Comparison of ENCODE assay signal across 8 cellular contexts in the genomic region with DNA sequence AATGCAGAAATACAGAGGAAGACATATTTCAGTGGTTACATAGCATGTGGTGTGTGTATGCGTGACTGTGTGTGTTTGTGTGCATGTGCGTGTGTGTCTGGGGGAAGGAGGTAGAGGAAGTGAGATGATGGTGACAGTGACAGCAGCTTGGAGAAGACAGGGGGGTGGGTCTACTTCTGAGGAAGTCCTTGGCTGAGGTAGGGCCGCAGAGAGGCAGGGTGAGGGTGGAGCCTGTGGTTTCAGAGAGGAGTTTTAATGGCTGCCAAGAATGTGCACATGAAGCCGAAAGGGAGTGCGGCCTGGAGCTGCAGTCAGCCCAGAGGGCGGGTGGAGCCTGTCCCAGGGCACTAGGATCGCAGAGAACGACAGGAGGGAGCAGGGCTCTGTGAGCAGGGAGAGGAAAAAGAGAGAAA. TPM values are rescaled to one million over a fixed set of nuclear protein-coding genes. Genes with fewer than 3 reads are reported as not detected.
DNase-seq lines count a peak whose midpoint lies in the region; ATAC-seq and TF ChIP-seq lines count a peak whose summit lies in the region.

No MANE protein-coding gene starts in this region.

- WGBS in H9 (ENCODE audit: extremely low coverage, insufficient read length, low lambda C conversion rate), result no CpG with 5 or more reads among the region's 8 CpGs

- H3K9ac ChIP-seq in H9 (ENCODE audit: extremely low read depth, insufficient read length, low read length) (no peak overlapping the region), MM.1S (ENCODE audit: low read length) (peak overlapping the region; percentile 32; the same call in 1 of the 2 replicates)

- no peaks in the 10 kb centered on the region for H3K27me3 ChIP-seq in H9 (ENCODE audit: insufficient read depth, low read length)
- H3K27me3 ChIP-seq in MM.1S (replicated peaks; ENCODE audit: insufficient read depth, low read length), result no peaks in the 10 kb centered on the region

- H4K5ac ChIP-seq in H9 (ENCODE audit: insufficient read length, low read depth, low read length), result no peak overlapping the region

- H3K4me1 Mint-ChIP-seq in H9, result peaks cover 30 to 33% of the 10 kb centered on the region in 2 experiments
- peaks cover 19 to 46% of the 10 kb centered on the region in 2 donors for H3K4me1 Mint-ChIP-seq in stimulated activated naive B cell treated with anti-CD40 and anti-IgM and Interleukin-4, amounts not matched to agents 10 μg/mL and 1 μg/mL and 100 μg/mL, for 72 hours

- H3K27me3 Mint-ChIP-seq in H9 (ENCODE audit: low read depth), result peaks cover 9% of the 10 kb centered on the region
- no peaks in the 10 kb centered on the region for H3K27me3 Mint-ChIP-seq in stimulated activated naive B cell treated with anti-CD40 and anti-IgM and Interleukin-4, amounts not matched to agents 10 μg/mL and 1 μg/mL and 100 μg/mL, for 72 hours

- H3K79me2 ChIP-seq in H9 (ENCODE audit: insufficient read depth, low read length), result no peaks in the 10 kb centered on the region
- H3K79me2 ChIP-seq in MM.1S (ENCODE audit: low read length), result no peaks in the 10 kb centered on the region

- H3K23ac ChIP-seq in H9 (ENCODE audit: insufficient read length, low read depth, low read length), result no peak overlapping the region

- DNase-seq in GM10266 (ENCODE audit: extremely low spot score), result peak; percentile 91
- peak; percentile 67 for DNase-seq in H9
- DNase-seq in MM.1S, result peak; percentile 82
- DNase-seq in choroid plexus epithelial cell (ENCODE audit: low read depth), result peak; percentile 79
- peak; percentile 68 for DNase-seq in mucosa of gallbladder (ENCODE audit: low spot score)
- DNase-seq in stimulated activated naive B cell treated with anti-CD40 and anti-IgM and Interleukin-4, amounts not matched to agents 10 μg/mL and 1 μg/mL and 100 μg/mL, for 72 hours, result peak; percentile 87
- DNase-seq in SW 1271 (lab: John Stamatoyannopoulos, UW), result no peak

- peak overlapping the region in 2 of 3 experiments; percentile 18 to 69; a peak in 2 of 7 replicates for H3K27ac Mint-ChIP-seq in H9
- H3K27ac Mint-ChIP-seq in stimulated activated naive B cell treated with anti-CD40 and anti-IgM and Interleukin-4, amounts not matched to agents 10 μg/mL and 1 μg/mL and 100 μg/mL, for 72 hours, result peak overlapping the region; percentile 98

- H3K4me2 ChIP-seq in H9 (ENCODE audit: insufficient read depth, insufficient read length, low read length) (no peak overlapping the region), MM.1S (ENCODE audit: low read depth, low read length) (peak overlapping the region; percentile 58)

- no peak overlapping the region for H3K4ac ChIP-seq in H9 (ENCODE audit: low read depth, low read length)

- no peaks in the 10 kb centered on the region for H3K79me1 ChIP-seq in H9 (ENCODE audit: insufficient read depth, low read depth, low read length, poor library complexity, severe bottlenecking)

- no peak overlapping the region for H2BK15ac ChIP-seq in H9 (ENCODE audit: low read depth, low read length)

- no peak overlapping the region for H3K18ac ChIP-seq in H9 (ENCODE audit: insufficient read length, low read depth, low read length)

- peak overlapping the region; percentile 32; the same call in 1 of the 2 replicates for H3K14ac ChIP-seq in H9 (ENCODE audit: insufficient read depth, low read length)

- TF ChIP-seq CTCF in GM10266 (IDR thresholded peaks at IDR 0.05; ENCODE audit: control insufficient read depth, insufficient read depth, low read depth, missing control alignments) (no peak), H9 (conservative IDR thresholded peaks at IDR 0.05) (no peak), MM.1S (IDR thresholded peaks at IDR 0.05; ENCODE audit: low read length) (no peak), choroid plexus epithelial cell (conservative IDR thresholded peaks at IDR 0.05; ENCODE audit: low read depth, low read length) (no peak)

- H2BK120ac ChIP-seq in H9 (ENCODE audit: low read depth, low read length, poor library complexity, severe bottlenecking), result no peak overlapping the region

- H2BK12ac ChIP-seq in H9 (ENCODE audit: insufficient read length, low read depth, low read length), result no peak overlapping the region

- peaks cover 5% of the 10 kb centered on the region; the same call in 1 of the 2 replicates for H3K4me1 ChIP-seq in H9 (ENCODE audit: insufficient read depth, low read length)
- H3K4me1 ChIP-seq in MM.1S (ENCODE audit: low read length), result peaks cover 12% of the 10 kb centered on the region

- H3K36me3 ChIP-seq in MM.1S (replicated peaks; ENCODE audit: insufficient read depth, low read length), result no peaks in the 10 kb centered on the region

- no peak overlapping the region for H4K91ac ChIP-seq in H9 (ENCODE audit: insufficient read length, low read depth, low read length)

- H3K36me3 Mint-ChIP-seq in H9 (ENCODE audit: insufficient read depth in 1 of 3, low read depth in 3 of 3), result no peaks in the 10 kb centered on the region
- H3K36me3 Mint-ChIP-seq in stimulated activated naive B cell treated with anti-CD40 and anti-IgM and Interleukin-4, amounts not matched to agents 10 μg/mL and 1 μg/mL and 100 μg/mL, for 72 hours, result peaks cover 0 to 3% of the 10 kb centered on the region in 2 donors

- H3K4me3 ChIP-seq in MM.1S (ENCODE audit: low read length) (peak overlapping the region; percentile 27; the same call in 1 of the 2 replicates), choroid plexus epithelial cell (ENCODE audit: low read depth, low read length) (no peak overlapping the region)

- H2BK20ac ChIP-seq in H9 (ENCODE audit: low read depth, low read length, poor library complexity, severe bottlenecking), result no peak overlapping the region

- H2AFZ ChIP-seq in H9 (ENCODE audit: low read length) (no peak overlapping the region), MM.1S (ENCODE audit: low read length) (peak overlapping the region; percentile 79)

- H3K4me3 Mint-ChIP-seq in H9, result peak overlapping the region in 1 of 2 experiments; percentile 50; a peak in 1 of 5 replicates
- peak overlapping the region; percentile 86 for H3K4me3 Mint-ChIP-seq in stimulated activated naive B cell treated with anti-CD40 and anti-IgM and Interleukin-4, amounts not matched to agents 10 μg/mL and 1 μg/mL and 100 μg/mL, for 72 hours

- H3F3A ChIP-seq in MM.1S (ENCODE audit: insufficient read depth, low read length), result no peaks in the 10 kb centered on the region

- no peak overlapping the region for H2AK5ac ChIP-seq in H9 (ENCODE audit: insufficient read length, low read length)

- H4K20me1 ChIP-seq in H9 (ENCODE audit: control insufficient read depth, insufficient read depth, insufficient read length) (no peaks in the 10 kb centered on the region), MM.1S (ENCODE audit: insufficient read depth, low read length) (no peaks in the 10 kb centered on the region)

- no peak overlapping the region for H2BK5ac ChIP-seq in H9 (ENCODE audit: insufficient read length, low read length)

- peak; percentile 99 to 100 for ATAC-seq in activated CD4-positive, CD25-positive, alpha-beta regulatory T cell treated with anti-CD3 and anti-CD28 coated beads, Interleukin-2, amount 50 U/mL, for 24 hours
- ATAC-seq in stimulated activated naive B cell treated with anti-CD40 and anti-IgM and Interleukin-4, amounts not matched to agents 10 μg/mL and 1 μg/mL and 100 μg/mL, for 72 hours (replicated peaks), result peak; percentile 99 to 100

- H3K56ac ChIP-seq in H9 (ENCODE audit: insufficient read length, low read depth, low read length), result no peak overlapping the region

- peaks cover 2 to 3% of the 10 kb centered on the region in 2 experiments; a peak in 2 of 5 replicates for H3K9me3 Mint-ChIP-seq in H9
- no peaks in the 10 kb centered on the region for H3K9me3 Mint-ChIP-seq in stimulated activated naive B cell treated with anti-CD40 and anti-IgM and Interleukin-4, amounts not matched to agents 10 μg/mL and 1 μg/mL and 100 μg/mL, for 72 hours

- H3K23me2 ChIP-seq in H9 (ENCODE audit: insufficient read length, low read depth, low read length, poor library complexity, severe bottlenecking), result no peaks in the 10 kb centered on the region

- H3K27ac ChIP-seq in H9 (ENCODE audit: insufficient read length, low read depth, low read length) (no peak overlapping the region), MM.1S (ENCODE audit: low read length) (peak overlapping the region; percentile 29; the same call in 1 of the 2 replicates)

- no peak overlapping the region for H3T11ph ChIP-seq in H9 (ENCODE audit: low read length)

- no peaks in the 10 kb centered on the region for H3K9me2 ChIP-seq in MM.1S (replicated peaks; ENCODE audit: insufficient read depth, low read length)

- H4K8ac ChIP-seq in H9 (replicated peaks; ENCODE audit: insufficient read length, low read depth, low read length), result no peak overlapping the region

- H3K9me3 ChIP-seq in H9 (ENCODE audit: control insufficient read depth, low read depth, low read length) (no peaks in the 10 kb centered on the region), MM.1S (replicated peaks; ENCODE audit: insufficient read depth, low read length) (no peaks in the 10 kb centered on the region)

RNA-seq across cellular contexts. Expression of gene RNF24, which starts 22.7 kb away (rescaled TPM):
- total RNA-seq in H9 (2021), result 19.2 and 20.4 TPM in 2 replicates
- 9.4 TPM for total RNA-seq in mucosa of gallbladder

Comparison
In these comparisons a context has a peak if more than half of its experiments do, and no peak if none do; other contexts are left out.
1. DNase-seq: peak in GM10266 (single experiment), H9 (single experiment), MM.1S (single experiment), choroid plexus epithelial cell (single experiment), mucosa of gallbladder (single experiment) and stimulated activated naive B cell treated with anti-CD40 and anti-IgM and Interleukin-4, amounts not matched to agents 10 μg/mL and 1 μg/mL and 100 μg/mL, for 72 hours (single experiment); none in SW 1271 (0 of 2).